8 cellular contexts compared by ENCODE assay signal in the genomic region with DNA sequence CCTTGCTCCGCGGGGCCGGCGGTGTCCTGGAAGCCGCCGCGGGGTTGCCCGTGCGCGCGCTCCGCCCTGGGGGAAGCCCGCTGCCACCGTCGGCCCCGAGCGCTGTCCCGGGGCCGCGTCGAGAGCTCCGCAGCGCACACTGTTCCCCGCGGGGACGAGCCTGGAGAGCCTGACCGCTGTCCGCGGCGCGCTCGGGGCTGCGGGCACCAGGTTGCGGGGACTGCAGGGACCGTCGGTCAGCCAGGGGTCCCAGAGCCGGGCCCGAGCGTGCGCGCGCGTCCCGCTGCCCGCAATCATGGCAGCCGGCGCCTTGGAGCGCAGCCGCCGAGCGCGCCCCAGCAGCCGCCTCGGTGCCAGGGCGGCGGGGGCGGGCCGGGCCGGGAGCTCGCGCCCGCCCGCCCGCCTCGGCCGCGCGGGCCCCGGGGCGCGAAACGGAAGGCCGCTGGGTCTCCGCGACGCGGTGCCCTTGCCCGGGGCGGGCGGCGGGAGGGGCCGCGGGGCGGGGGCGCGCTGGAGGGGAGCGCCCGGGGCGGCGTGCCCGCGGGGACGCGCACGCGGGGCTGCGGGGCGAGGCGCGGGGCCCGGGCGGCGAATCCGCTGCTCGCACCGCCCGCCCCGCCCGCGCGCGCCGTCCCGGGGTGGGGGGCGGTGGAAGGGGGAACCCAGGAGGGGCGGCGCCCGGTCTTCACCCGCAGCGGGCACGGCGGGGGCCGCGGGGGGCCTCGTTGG.
DNase-seq lines count a peak whose midpoint lies in the region; ATAC-seq and TF ChIP-seq lines count a peak whose summit lies in the region.

No MANE protein-coding gene starts in this region.

- no peaks in the 10 kb centered on the region for H3K9me3 Mint-ChIP-seq in WTC11
- no peaks in the 10 kb centered on the region for H3K9me3 Mint-ChIP-seq in stimulated activated memory B cell treated with anti-CD40 and anti-IgM and Interleukin-4, amounts not matched to agents 10 μg/mL and 1 μg/mL and 100 μg/mL, for 72 hours

- intact Hi-C loops in IMR-90 (cut with micrococcal nuclease) = loop anchor here (5.0 kb wide), 1 partner anchor 46 kb away; no protein-coding TSS in a partner anchor

- no peak for TF ChIP-seq RAD21 in IMR-90 (IDR thresholded peaks at IDR 0.05; ENCODE audit: low read length)

- peak; percentile 93 for DNase-seq in DMS 273 (lab: John Stamatoyannopoulos, UW; ENCODE audit: unreplicated experiment)
- DNase-seq in DMS 273 treated with DMSO at 0.1 percent for 48 hours (lab: John Stamatoyannopoulos, UW) = no peak
- peak; percentile 54 for DNase-seq in IMR-90
- peak; percentile 52 for DNase-seq in WTC11 (ENCODE audit: low spot score)
- peak; percentile 58 for DNase-seq in lung (ENCODE audit: low spot score)

- no peak overlapping the region for H2BK15ac ChIP-seq in IMR-90 (ENCODE audit: low read depth, low read length)

- in situ Hi-C loops in IMR-90 (cut with MboI; ENCODE audit: low sequenced_read_pairs) = no loop called here

- ATAC-seq in IMR-90 (ENCODE audit: low read depth) = peak; percentile 62
- peak; percentile 41 for ATAC-seq in WTC11
- peak; percentile 21 for ATAC-seq in lung (ENCODE audit: insufficient read depth, low FRiP score)
- peak; percentile 67 for ATAC-seq in stimulated activated memory B cell treated with anti-CD40 and anti-IgM and Interleukin-4, amounts not matched to agents 10 μg/mL and 1 μg/mL and 100 μg/mL, for 72 hours
- ATAC-seq in GM18517 (IDR thresholded peaks at IDR 0.05; ENCODE audit: unreplicated experiment) = no peak

- peak overlapping the region; percentile 92 for H3K4me2 ChIP-seq in IMR-90 (ENCODE audit: low read depth, low read length)

- peaks cover 13% of the 10 kb centered on the region for H3K9me1 ChIP-seq in IMR-90 (ENCODE audit: insufficient read depth, low read length)

- H3K79me1 ChIP-seq in IMR-90 (ENCODE audit: low read depth in 1 of 2, low read length in 2 of 2) = peaks cover 9 to 35% of the 10 kb centered on the region in 2 experiments

- peak overlapping the region; percentile 92 for H2BK5ac ChIP-seq in IMR-90 (ENCODE audit: low read depth, low read length, poor library complexity, severe bottlenecking)

- no peaks in the 10 kb centered on the region for H3K36me3 Mint-ChIP-seq in WTC11
- no peaks in the 10 kb centered on the region for H3K36me3 Mint-ChIP-seq in stimulated activated memory B cell treated with anti-CD40 and anti-IgM and Interleukin-4, amounts not matched to agents 10 μg/mL and 1 μg/mL and 100 μg/mL, for 72 hours

- H3K27me3 ChIP-seq in IMR-90 (ENCODE audit: control insufficient read depth, insufficient read depth, low read length) (no peaks in the 10 kb centered on the region), duodenal mucosa (ENCODE audit: control insufficient read depth in 1 of 2, insufficient read depth in 2 of 2, low read length in 2 of 2) (no peaks in the 10 kb centered on the region), lung (ENCODE audit: control insufficient read depth, insufficient read depth) (no peaks in the 10 kb centered on the region)

- peaks cover 21% of the 10 kb centered on the region for H3K4me1 Mint-ChIP-seq in WTC11
- peaks cover 29% of the 10 kb centered on the region for H3K4me1 Mint-ChIP-seq in stimulated activated memory B cell treated with anti-CD40 and anti-IgM and Interleukin-4, amounts not matched to agents 10 μg/mL and 1 μg/mL and 100 μg/mL, for 72 hours

- dilution Hi-C loops in IMR-90 (cut with HindIII; ENCODE audit: low sequenced_read_pairs, unreplicated experiment) = no loop called here

- no peak overlapping the region for H2BK20ac ChIP-seq in IMR-90 (ENCODE audit: low read depth, low read length)

- peak overlapping the region; percentile 85 for H2AK5ac ChIP-seq in IMR-90 (ENCODE audit: low read depth, low read length)

- no TSS peak for BruUV-seq in IMR-90 (replicated peaks; lab: Mats Ljungman, UMichigan)

- H3K4me3 ChIP-seq in IMR-90 (ENCODE audit: insufficient read depth, low read depth, low read length) (peak overlapping the region; percentile 96), duodenal mucosa (ENCODE audit: low read depth in 1 of 2, low read length in 2 of 2) (peak overlapping the region; percentile 69 to 96), lung (peak overlapping the region; percentile 96)

- H3K27ac ChIP-seq in IMR-90 (ENCODE audit: insufficient read depth, low read length) (peak overlapping the region; percentile 99), duodenal mucosa (ENCODE audit: low read depth, low read length) (peak overlapping the region; percentile 99), lung (ENCODE audit: low read depth in 1 of 2, low read length in 1 of 2) (peak overlapping the region; percentile 99 to 100)

- WGBS in IMR-90 (ENCODE audit: extremely low coverage in 2 of 2, insufficient read length in 1 of 2), 2 experiments = 1% methylated on average over 44 of the region's 125 CpGs; no CpG with 5 or more reads in 1 of the 2 experiments
- 0 to 1% methylated on average over 59 to 125 of the region's 125 CpGs for WGBS in lung, 2 donors

- peak overlapping the region; percentile 84 to 87; a peak in 2 of 4 replicates for H4K8ac ChIP-seq in IMR-90 (ENCODE audit: low read depth in 2 of 2, low read length in 2 of 2)

- H4K20me1 ChIP-seq in IMR-90 (ENCODE audit: insufficient read depth, low read length) = peaks cover 30% of the 10 kb centered on the region

- peaks cover 17% of the 10 kb centered on the region for H3K36me3 ChIP-seq in IMR-90 (ENCODE audit: control insufficient read depth, insufficient read depth, low read length)
- peaks cover 6 to 8% of the 10 kb centered on the region in 2 donors for H3K36me3 ChIP-seq in duodenal mucosa (ENCODE audit: control insufficient read depth in 1 of 2, insufficient read depth in 2 of 2, low read length in 2 of 2)
- H3K36me3 ChIP-seq in lung (ENCODE audit: control insufficient read depth in 2 of 2, insufficient read depth in 2 of 2, low read length in 2 of 2) = peaks cover 0 to 6% of the 10 kb centered on the region in 2 donors

- H3K14ac ChIP-seq in IMR-90 (replicated peaks; ENCODE audit: low read depth, low read length) = peak overlapping the region; percentile 95

- peak overlapping the region; percentile 95 for H3K9ac ChIP-seq in IMR-90 (ENCODE audit: low read depth, low read length)
- peak overlapping the region; percentile 86 to 98 for H3K9ac ChIP-seq in duodenal mucosa (ENCODE audit: low read depth in 1 of 2, low read length in 2 of 2)

- POLR2A ChIA-PET in IMR-90 (lab: Charles Lee; ENCODE audit: unreplicated experiment) (interaction anchor here (0.6 kb wide), 1 partner anchor 59 kb away, joined by 3 read pairs; no protein-coding TSS in a partner anchor), WTC11 (lab: Charles Lee) (interaction anchor here (1.1 kb wide), 1 partner anchor 57 kb away, joined by 3 read pairs; no protein-coding TSS in a partner anchor)

- peaks cover 26% of the 10 kb centered on the region for H3K4me1 ChIP-seq in IMR-90 (ENCODE audit: control insufficient read depth, insufficient read depth, low read length)
- peaks cover 24 to 48% of the 10 kb centered on the region in 2 donors for H3K4me1 ChIP-seq in duodenal mucosa (ENCODE audit: control insufficient read depth in 1 of 2, insufficient read depth in 2 of 2, low read length in 2 of 2)
- peaks cover 3 to 14% of the 10 kb centered on the region in 2 donors for H3K4me1 ChIP-seq in lung (ENCODE audit: control insufficient read depth in 2 of 2, insufficient read depth in 2 of 2, low read length in 2 of 2)

- peak overlapping the region; percentile 61 for H3K4me3 Mint-ChIP-seq in WTC11
- H3K4me3 Mint-ChIP-seq in stimulated activated memory B cell treated with anti-CD40 and anti-IgM and Interleukin-4, amounts not matched to agents 10 μg/mL and 1 μg/mL and 100 μg/mL, for 72 hours = peak overlapping the region; percentile 81

- peaks cover 72% of the 10 kb centered on the region for H3K27me3 Mint-ChIP-seq in WTC11 (ENCODE audit: low read depth)
- no peaks in the 10 kb centered on the region for H3K27me3 Mint-ChIP-seq in stimulated activated memory B cell treated with anti-CD40 and anti-IgM and Interleukin-4, amounts not matched to agents 10 μg/mL and 1 μg/mL and 100 μg/mL, for 72 hours

- peak overlapping the region; percentile 88 for H2AFZ ChIP-seq in IMR-90 (replicated peaks; ENCODE audit: low read length, poor library complexity)

- H3K18ac ChIP-seq in IMR-90 (ENCODE audit: low read depth, low read length) = peak overlapping the region; percentile 59; the same call in 1 of the 2 replicates

- H2AK9ac ChIP-seq in IMR-90 (replicated peaks; ENCODE audit: low read depth, low read length, poor library complexity) = peak overlapping the region; percentile 96

- H2BK120ac ChIP-seq in IMR-90 (ENCODE audit: low read depth, low read length) = peak overlapping the region; percentile 85; the same call in 1 of the 2 replicates

- CTCF ChIA-PET in IMR-90 (lab: Yijun Ruan, JAX) = no interaction called here
- CTCF ChIA-PET in WTC11 (lab: Charles Lee) = interaction anchor here (0.6 to 2.7 kb wide), 7 partner anchors 11 to 76 kb away, joined by 3 to 28 read pairs (median 4); no protein-coding TSS in a partner anchor

- H4K91ac ChIP-seq in IMR-90 (ENCODE audit: insufficient read depth, low read depth, low read length) = peak overlapping the region; percentile 94

- peak overlapping the region; percentile 97 for H3K23ac ChIP-seq in IMR-90 (ENCODE audit: low read depth, low read length)

- no peaks in the 10 kb centered on the region for H3K9me3 ChIP-seq in IMR-90 (ENCODE audit: control insufficient read depth, insufficient read depth, low read length)
- no peaks in the 10 kb centered on the region for H3K9me3 ChIP-seq in duodenal mucosa (ENCODE audit: control insufficient read depth in 1 of 2, low read length in 2 of 2)
- H3K9me3 ChIP-seq in lung (ENCODE audit: control insufficient read depth in 2 of 2, insufficient read depth in 1 of 2, low read length in 1 of 2) = no peaks in the 10 kb centered on the region

- no peak overlapping the region for H3K27ac Mint-ChIP-seq in WTC11
- peak overlapping the region; percentile 89 for H3K27ac Mint-ChIP-seq in stimulated activated memory B cell treated with anti-CD40 and anti-IgM and Interleukin-4, amounts not matched to agents 10 μg/mL and 1 μg/mL and 100 μg/mL, for 72 hours

- H3K4ac ChIP-seq in IMR-90 (ENCODE audit: low read depth, low read length) = peak overlapping the region; percentile 96

- TF ChIP-seq CTCF in IMR-90 (conservative IDR thresholded peaks at IDR 0.05; ENCODE audit: low read depth, low read length) (no peak), WTC11 (IDR thresholded peaks at IDR 0.05) (no peak), lung (IDR thresholded peaks at IDR 0.05; ENCODE audit: control extremely low read depth, extremely low read depth) (no peak)

- peak overlapping the region; percentile 81 for H3K56ac ChIP-seq in IMR-90 (ENCODE audit: extremely low read depth, insufficient read depth, low read length)

- TF ChIP-seq POLR2A in IMR-90 (IDR thresholded peaks at IDR 0.05; ENCODE audit: low read depth, low read length) = no peak

- peak overlapping the region; percentile 55; the same call in 1 of the 2 replicates for H4K5ac ChIP-seq in IMR-90 (ENCODE audit: low read depth, low read length)

TF ChIP-seq in IMR-90, 13 proteins besides CTCF, POLR2A, EP300 and RAD21 (continues in another document):
- TF ChIP-seq CEBPB (IDR thresholded peaks at IDR 0.05; ENCODE audit: low read depth, low read length) (no peak), NFE2L2 (IDR thresholded peaks at IDR 0.05; ENCODE audit: low read depth, low read length) (no peak)
